Comparison of ENCODE assay signal across 20 cellular contexts in genomic region chr12:6978188-6978986, GRCh38. TPM values are rescaled to one million over a fixed set of nuclear protein-coding genes. Genes with fewer than 3 reads are reported as not detected.
DNase-seq lines count a peak whose midpoint lies in the region; ATAC-seq and TF ChIP-seq lines count a peak whose summit lies in the region.
"Had no signal": no experiment of that assay in that cellular context is flagged by ENCODE, and none has a peak within 500 bp of the region (broad histone marks: within the 10 kb centered on the region; RNA-seq: fewer than 3 reads in every experiment).

No MANE protein-coding gene starts in this region.

- H4K20me1 ChIP-seq in DND-41 (ENCODE audit: insufficient read depth, low read length), result peaks cover 5% of the 10 kb centered on the region; the same call in 1 of the 2 replicates

- H3K27me3 Mint-ChIP-seq in IgD-negative memory B cell, result no peaks in the 10 kb centered on the region
- no peaks in the 10 kb centered on the region for H3K27me3 Mint-ChIP-seq in brain
- H3K27me3 Mint-ChIP-seq: naive B cell had no signal

- H3K4me3 Mint-ChIP-seq in IgD-negative memory B cell, result no peak overlapping the region
- H3K4me3 Mint-ChIP-seq in brain, result no peak overlapping the region
- H3K4me3 Mint-ChIP-seq: naive B cell had no signal

- H3K4me2 ChIP-seq in DND-41 (ENCODE audit: insufficient read depth, low read length), result no peak overlapping the region
- H3K4me2 ChIP-seq: BLaER1 treated with 17β-estradiol and CSF1 and Interleukin-3, amounts not matched to agents 10 nM and 100 nM had no signal

- H3K36me3 ChIP-seq in DND-41 (ENCODE audit: insufficient read depth, low read length) (peaks cover 91% of the 10 kb centered on the region), lung (ENCODE audit: control insufficient read depth in 2 of 2, insufficient read depth in 2 of 2, low read length in 2 of 2) (peaks cover 36 to 65% of the 10 kb centered on the region in 2 donors)

- no peak overlapping the region for H3K27ac ChIP-seq in DND-41 (ENCODE audit: low read length)
- H3K27ac ChIP-seq in lung (ENCODE audit: low read depth in 1 of 2, low read length in 1 of 2), result peak overlapping the region; percentile 14 to 53

- H3K4me1 ChIP-seq in DND-41 (ENCODE audit: insufficient read depth, low read length), result no peaks in the 10 kb centered on the region
- peaks cover 0 to 3% of the 10 kb centered on the region in 2 donors for H3K4me1 ChIP-seq in lung (ENCODE audit: control insufficient read depth in 2 of 2, insufficient read depth in 2 of 2, low read length in 2 of 2)

- H3K27me3 ChIP-seq in DND-41 (ENCODE audit: insufficient read depth, low read length, poor library complexity), result no peaks in the 10 kb centered on the region
- H3K27me3 ChIP-seq in lung (ENCODE audit: control insufficient read depth, insufficient read depth), result no peaks in the 10 kb centered on the region
- H3K27me3 ChIP-seq: BLaER1 treated with 17β-estradiol and CSF1 and Interleukin-3, amounts not matched to agents 10 nM and 100 nM had no signal

- no peak overlapping the region for H2AFZ ChIP-seq in DND-41 (ENCODE audit: low read depth, low read length)

- no peak overlapping the region for H3K9ac ChIP-seq in DND-41 (ENCODE audit: low read depth, low read length)
- H3K9ac ChIP-seq: BLaER1 treated with 17β-estradiol and CSF1 and Interleukin-3, amounts not matched to agents 10 nM and 100 nM had no signal

- H3K4me1 Mint-ChIP-seq in IgD-negative memory B cell, result peaks cover 0 to 3% (median 3%) of the 10 kb centered on the region in 3 donors
- no peaks in the 10 kb centered on the region for H3K4me1 Mint-ChIP-seq in brain

- H3K36me3 Mint-ChIP-seq in IgD-negative memory B cell, result no peaks in the 10 kb centered on the region
- H3K36me3 Mint-ChIP-seq in brain, result peaks cover 40% of the 10 kb centered on the region

- no peaks in the 10 kb centered on the region for H3K9me3 ChIP-seq in DND-41 (ENCODE audit: insufficient read depth, low read length, severe bottlenecking)
- H3K9me3 ChIP-seq in lung (ENCODE audit: control insufficient read depth in 2 of 2, insufficient read depth in 1 of 2, low read length in 1 of 2), result no peaks in the 10 kb centered on the region
- H3K9me3 ChIP-seq: BLaER1 treated with 17β-estradiol and CSF1 and Interleukin-3, amounts not matched to agents 10 nM and 100 nM had no signal

- WGBS in lung, 2 donors, result 67 to 83% methylated on average over 9 of the region's 9 CpGs

- H3K79me2 ChIP-seq in DND-41 (ENCODE audit: insufficient read depth, low read length), result peaks cover 6% of the 10 kb centered on the region; the same call in 1 of the 2 replicates

- no peak for TF ChIP-seq CTCF in DND-41 (IDR thresholded peaks at IDR 0.05; ENCODE audit: borderline replicate concordance, extremely low read depth, low read length, poor library complexity, severe bottlenecking)
- no peak for TF ChIP-seq CTCF in brain (conservative IDR thresholded peaks at IDR 0.05)
- no peak for TF ChIP-seq CTCF in lung (IDR thresholded peaks at IDR 0.05; ENCODE audit: control extremely low read depth, extremely low read depth)

- peak overlapping the region in 2 of 3 donors; percentile 21 to 78 for H3K27ac Mint-ChIP-seq in IgD-negative memory B cell
- peak overlapping the region in 3 of 5 experiments; percentile 48 to 89 (median 67) for H3K27ac Mint-ChIP-seq in brain

- DNase-seq in DND-41, result no peak
- DNase-seq in lung (ENCODE audit: low spot score), result peak; percentile 64
- no peak for DNase-seq in stimulated activated CD4-positive, alpha-beta T cell treated with anti-CD3 and anti-CD28 coated beads, Interleukin-4, amount 100 ng/mL, for 1 hour
- no peak for DNase-seq in dedifferentiated amniotic fluid mesenchymal stem cell (ENCODE audit: extremely low spot score)
- DNase-seq in cerebellum (ENCODE audit: low spot score), result no peak
- DNase-seq: activated gamma-delta T cell treated with Interleukin-2 at 50 U/mL for 16 hours, cerebellar nuclear complex, hippocampal formation, naive B cell, NCI-H774, SHP77, T1000, trophoblast cell had no signal

- H3K4me3 ChIP-seq in DND-41 (ENCODE audit: low read depth in 1 of 2, low read length in 2 of 2) (no peak overlapping the region), lung (no peak overlapping the region)
- H3K4me3 ChIP-seq: BLaER1 treated with 17β-estradiol and CSF1 and Interleukin-3, amounts not matched to agents 10 nM and 100 nM had no signal

- no peaks in the 10 kb centered on the region for H3K9me3 Mint-ChIP-seq in IgD-negative memory B cell
- no peaks in the 10 kb centered on the region for H3K9me3 Mint-ChIP-seq in brain
- H3K9me3 Mint-ChIP-seq: naive B cell had no signal

- peak; percentile 20; the same call in 2 of the 3 replicates for ATAC-seq in DND-41 (ENCODE audit: insufficient read depth, low read depth)
- peak; percentile 57 for ATAC-seq in lung (ENCODE audit: insufficient read depth, low FRiP score)
- ATAC-seq in GM19397 (IDR thresholded peaks at IDR 0.05; ENCODE audit: unreplicated experiment), result no peak

RNA-seq across cellular contexts. Expression of gene EMG1, which starts 7.7 kb away (rescaled TPM):
- polyA plus RNA-seq in IgD-negative memory B cell, result 62.0 TPM
- 26.0 TPM for polyA plus RNA-seq in brain (ENCODE audit: insufficient read depth, low read depth, low replicate concordance)
- 10 to 100 TPM; 25.2 to 56.3 TPM for total RNA-seq in lung
- 10 to 100 TPM; 38.6 to 42.0 TPM for polyA plus RNA-seq in lung
- total RNA-seq in cerebellum, result 23.3 TPM

RNA-seq across cellular contexts. Expression of gene PHB2, which starts 7.9 kb away (rescaled TPM):
- 123 TPM for polyA plus RNA-seq in IgD-negative memory B cell
- polyA plus RNA-seq in brain (ENCODE audit: insufficient read depth, low read depth, low replicate concordance), result 266 TPM
- 100 to 1,000 TPM; 103 to 154 TPM for total RNA-seq in lung
- polyA plus RNA-seq in lung, result 100 to 1,000 TPM; 129 to 149 TPM
- total RNA-seq in cerebellum, result 74.0 TPM

RNA-seq across cellular contexts. Expression of gene PTPN6, which starts 27.2 kb away (rescaled TPM):
- polyA plus RNA-seq in IgD-negative memory B cell, result 1,038 TPM
- 28.3 TPM for polyA plus RNA-seq in brain (ENCODE audit: insufficient read depth, low read depth, low replicate concordance)
- 100 to 1,000 TPM in 1 of 2 donors, 10 to 100 TPM in 1; 38.2 to 140 TPM for total RNA-seq in lung
- polyA plus RNA-seq in lung, result 100 to 1,000 TPM; 201 to 222 TPM
- total RNA-seq in cerebellum, result 2.9 TPM
- total RNA-seq: Daoy had no signal

RNA-seq across cellular contexts. Expression of gene C12orf57, which starts 34.6 kb away (rescaled TPM):
- 141 TPM for polyA plus RNA-seq in IgD-negative memory B cell
- polyA plus RNA-seq in brain (ENCODE audit: insufficient read depth, low read depth, low replicate concordance), result 619 TPM
- 100 to 1,000 TPM in 1 of 2 donors, 10 to 100 TPM in 1; 92.9 to 196 TPM for total RNA-seq in lung
- 100 to 1,000 TPM; 370 to 437 TPM for polyA plus RNA-seq in lung
- 131 TPM for total RNA-seq in cerebellum

RNA-seq across cellular contexts. Expression of gene RNU7-1, which starts 34.8 kb away (rescaled TPM):
- polyA plus RNA-seq in IgD-negative memory B cell (not detected), brain (ENCODE audit: insufficient read depth, low read depth, low replicate concordance) (not detected), lung (not detected)
- total RNA-seq in lung (not detected), cerebellum (not detected)
- total RNA-seq: Daoy, epithelial cell of proximal tubule, HT1080 had no signal
